ENCODE assay signal across 8 cellular contexts in genomic region chr4:74320559-74321118, GRCh38. TPM values are rescaled to one million over a fixed set of nuclear protein-coding genes. Genes with fewer than 3 reads are reported as not detected.
A peak's percentile ranks its signal among the peaks of the same experiment; 100 is the strongest.
DNase-seq lines count a peak whose midpoint lies in the region; ATAC-seq and TF ChIP-seq lines count a peak whose summit lies in the region.

No MANE protein-coding gene starts in this region.

- H3K9me2 ChIP-seq in OCI-LY7 (ENCODE audit: insufficient read depth, low read length), result no peaks in the 10 kb centered on the region

- no TSS peak for BruUV-seq in OCI-LY7 (replicated peaks; lab: Mats Ljungman, UMichigan)

- no peak overlapping the region for H3K4me2 ChIP-seq in OCI-LY7 (ENCODE audit: low read length)

- POLR2A ChIA-PET in OCI-LY7 (lab: Charles Lee), result interaction anchor here (1.0 to 1.1 kb wide), 2 partner anchors 17 to 135 kb away, joined by 4 read pairs; no protein-coding TSS in a partner anchor

- no peaks in the 10 kb centered on the region for H4K20me1 ChIP-seq in OCI-LY7 (ENCODE audit: insufficient read depth, low read length)

- in situ Hi-C loops in astrocyte of the spinal cord (cut with HindIII; ENCODE audit: low sequenced_read_pairs), result no loop called here

- TF ChIP-seq POLR2A in tibial nerve (IDR thresholded peaks at IDR 0.05), result no peak

- no peak for TF ChIP-seq EP300 in tibial nerve (IDR thresholded peaks at IDR 0.05)

- CTCF ChIA-PET in OCI-LY7 (lab: Charles Lee; ENCODE audit: unreplicated experiment), result no interaction called here

- no peak overlapping the region for H2AFZ ChIP-seq in OCI-LY7 (ENCODE audit: low read length)

- H3K27me3 ChIP-seq in tibial nerve, result no peaks in the 10 kb centered on the region

- no peaks in the 10 kb centered on the region for H3K4me1 ChIP-seq in OCI-LY7 (ENCODE audit: insufficient read depth, low read length, poor library complexity, severe bottlenecking)
- H3K4me1 ChIP-seq in tibial nerve, result no peaks in the 10 kb centered on the region

- H3K4me3 ChIP-seq in OCI-LY7 (ENCODE audit: low read depth, low read length, poor library complexity, severe bottlenecking) (no peak overlapping the region), astrocyte of the spinal cord (ENCODE audit: low read depth, low read length) (no peak overlapping the region), tibial nerve (no peak overlapping the region)

- DNase-seq in EH (ENCODE audit: low read depth) (peak; percentile 67), HK-2 (ENCODE audit: unreplicated experiment) (peak; percentile 53), OCI-LY7 (ENCODE audit: low spot score) (peak; percentile 45), astrocyte of the spinal cord (ENCODE audit: low read depth, low spot score) (peak; percentile 75), iris pigment epithelial cell (ENCODE audit: low read depth) (peak; percentile 64), tibial nerve (ENCODE audit: low spot score in 2 of 2) (no peak)
- DNase-seq in stimulated activated CD4-positive, alpha-beta T cell treated with anti-CD3 and anti-CD28 coated beads, Interleukin-4, amount 100 ng/mL, for 48 hours (ENCODE audit: low read depth in 2 of 2), result peak; percentile 6 to 9

- peak; percentile 82 for ATAC-seq in GM21367 (IDR thresholded peaks at IDR 0.05; ENCODE audit: unreplicated experiment)

- H3K9me3 ChIP-seq in OCI-LY7 (ENCODE audit: low read length), result no peaks in the 10 kb centered on the region
- no peaks in the 10 kb centered on the region for H3K9me3 ChIP-seq in tibial nerve

- 39 to 40% methylated on average over 4 of the region's 4 CpGs for WGBS in tibial nerve, 2 donors

- no peaks in the 10 kb centered on the region for H3K79me2 ChIP-seq in OCI-LY7 (ENCODE audit: insufficient read depth, low read depth, low read length)

- intact Hi-C loops in OCI-LY7 (cut with micrococcal nuclease; ENCODE audit: unreplicated experiment), result loop anchor here (5.0 kb wide), 1 partner anchor 357 kb away; no protein-coding TSS in a partner anchor

- no peaks in the 10 kb centered on the region for H3K36me3 ChIP-seq in OCI-LY7 (ENCODE audit: insufficient read depth, low read length)
- no peaks in the 10 kb centered on the region for H3K36me3 ChIP-seq in tibial nerve

- H3K27ac ChIP-seq in OCI-LY7 (ENCODE audit: low read depth, low read length, poor library complexity, severe bottlenecking) (no peak overlapping the region), tibial nerve (no peak overlapping the region)

- TF ChIP-seq CTCF in OCI-LY7 (conservative IDR thresholded peaks at IDR 0.05; ENCODE audit: low read length) (peak; percentile 71), astrocyte of the spinal cord (IDR thresholded peaks at IDR 0.05; ENCODE audit: low read depth, low read length) (peak; percentile 58), tibial nerve (IDR thresholded peaks at IDR 0.05) (peak in 1 of 5 experiments; percentile 15)

RNA-seq across cellular contexts. Expression of gene EPGN, which starts 12.4 kb away (rescaled TPM):
- total RNA-seq in OCI-LY7 (2014; rRNA removed; shearing (Covaris generic)), result 0.72 TPM in 1 of 2 replicates, not detected in the other
- total RNA-seq in OCI-LY7 (2022), result not detected in 2 replicates
- total RNA-seq in tibial nerve, result under 1 TPM in 1 of 4 donors, not detected in 3; 0.78 TPM

RNA-seq across cellular contexts. Expression of gene EREG, which starts 44.3 kb away (rescaled TPM):
- total RNA-seq in OCI-LY7 (2014; rRNA removed; shearing (Covaris generic)), result not detected in 2 replicates
- total RNA-seq in OCI-LY7 (2022) (not detected in 2 replicates), tibial nerve (under 1 TPM in 2 of 4 donors, not detected in 2; 0.20 to 0.21 TPM)

Comparison
In these comparisons a context has a peak if more than half of its experiments do, and no peak if none do; other contexts are left out.
1. DNase-seq: peak in EH (single experiment), HK-2 (single experiment), OCI-LY7 (single experiment), astrocyte of the spinal cord (single experiment), iris pigment epithelial cell (single experiment) and stimulated activated CD4-positive, alpha-beta T cell treated with anti-CD3 and anti-CD28 coated beads, Interleukin-4, amount 100 ng/mL, for 48 hours (2 of 2); none in tibial nerve (0 of 2).